13 cellular contexts compared by ENCODE assay signal in the genomic region with DNA sequence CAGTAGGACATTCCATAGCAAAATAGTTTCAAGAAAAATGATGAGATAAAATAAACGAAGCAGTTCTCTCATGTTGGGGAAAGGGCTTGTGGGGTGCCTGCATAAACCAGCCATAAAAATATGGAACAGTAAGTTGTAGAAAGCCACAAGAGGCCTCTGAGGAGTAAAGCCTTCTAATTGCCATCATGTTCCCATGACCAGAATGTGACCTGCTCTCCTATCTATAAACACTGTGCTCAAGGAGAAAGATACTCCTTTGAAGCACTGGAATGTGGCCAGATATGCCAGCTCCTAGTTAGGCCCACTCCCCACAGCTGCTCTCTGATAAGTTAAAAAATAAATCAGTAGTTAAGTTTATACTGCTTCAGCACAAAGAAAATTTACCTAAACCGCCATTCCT.
DNase-seq lines count a peak whose midpoint lies in the region; ATAC-seq lines count a peak whose summit lies in the region.
"Had no signal": no experiment of that assay in that cellular context is flagged by ENCODE, and none has a peak within 500 bp of the region (broad histone marks: within the 10 kb centered on the region; RNA-seq: fewer than 3 reads in every experiment).

No MANE protein-coding gene starts in this region.

- no peak overlapping the region for H4K91ac ChIP-seq in mesenchymal stem cell (ENCODE audit: low read length)

- no peak overlapping the region for H2AFZ ChIP-seq in mesenchymal stem cell (ENCODE audit: low read depth, low read length)

- peak overlapping the region; percentile 3 for H3K9ac ChIP-seq in mesenchymal stem cell (ENCODE audit: low read length)

- no peak for ATAC-seq in stimulated activated naive CD8-positive, alpha-beta T cell treated with anti-CD3 and anti-CD28 coated beads, Interleukin-15, Interleukin-2, amounts not matched to agents 100 U/mL and 50 U/mL, for 24 hours
- ATAC-seq in HG02981 (IDR thresholded peaks at IDR 0.05; ENCODE audit: unreplicated experiment) (no peak), HG03521 (IDR thresholded peaks at IDR 0.05; ENCODE audit: unreplicated experiment) (no peak), HG02970 (IDR thresholded peaks at IDR 0.05; ENCODE audit: low FRiP score, unreplicated experiment) (no peak)
- ATAC-seq: body of pancreas had no signal

- no peak overlapping the region for H3K23ac ChIP-seq in mesenchymal stem cell (ENCODE audit: low read length in 2 of 2)

- 100% methylated on average over 2 of the region's 2 CpGs for WGBS in mesenchymal stem cell

- H2BK120ac ChIP-seq in mesenchymal stem cell (ENCODE audit: low read depth, low read length) = no peak overlapping the region

- H3K14ac ChIP-seq in mesenchymal stem cell (ENCODE audit: low read length in 2 of 2) = no peak overlapping the region

- no peak overlapping the region for H3K4me3 Mint-ChIP-seq in stimulated activated naive CD8-positive, alpha-beta T cell treated with anti-CD3 and anti-CD28 coated beads, Interleukin-15, Interleukin-2, amounts not matched to agents 100 ng/mL and 50 ng/mL, for 24 hours
- no peak overlapping the region for H3K4me3 Mint-ChIP-seq in activated T-helper 2 cell treated with anti-CD3 and anti-CD28 coated beads, Interferon-gamma antibody, Interleukin-2, Interleukin-4, amounts not matched to agents 10 μg/mL and 5 μg/mL and 100 μg/mL, durations not matched to agents 14 hours and 24 hours and 36 hours (ENCODE audit: low read depth)

- peaks cover 4% of the 10 kb centered on the region for H3K4me1 ChIP-seq in mesenchymal stem cell (ENCODE audit: control insufficient read depth, insufficient read depth, low read depth, low read length)
- H3K4me1 ChIP-seq: BE2C had no signal

- peaks cover 30 to 60% of the 10 kb centered on the region in 2 experiments for H3K36me3 ChIP-seq in mesenchymal stem cell (ENCODE audit: control insufficient read depth in 1 of 2, insufficient read depth in 2 of 2, low read depth in 1 of 2, low read length in 2 of 2)

- no peak overlapping the region for H2BK5ac ChIP-seq in mesenchymal stem cell (ENCODE audit: low read depth, low read length, poor library complexity, severe bottlenecking)

- no peak overlapping the region for H3K4me2 ChIP-seq in mesenchymal stem cell (ENCODE audit: low read length, poor library complexity, severe bottlenecking)

- no peak overlapping the region for H2BK15ac ChIP-seq in mesenchymal stem cell (ENCODE audit: low read depth, poor library complexity, severe bottlenecking)

- H3K4me1 Mint-ChIP-seq in stimulated activated naive CD8-positive, alpha-beta T cell treated with anti-CD3 and anti-CD28 coated beads, Interleukin-15, Interleukin-2, amounts not matched to agents 100 ng/mL and 50 ng/mL, for 24 hours (ENCODE audit: low read depth) = peaks cover 23% of the 10 kb centered on the region
- H3K4me1 Mint-ChIP-seq in activated T-helper 2 cell treated with anti-CD3 and anti-CD28 coated beads, Interferon-gamma antibody, Interleukin-2, Interleukin-4, amounts not matched to agents 10 μg/mL and 5 μg/mL and 100 μg/mL, durations not matched to agents 14 hours and 24 hours and 36 hours (ENCODE audit: low read depth) = peaks cover 13% of the 10 kb centered on the region

- no peak overlapping the region for H3K4ac ChIP-seq in mesenchymal stem cell (ENCODE audit: low read depth in 1 of 2, low read length in 2 of 2)

- H3K27ac ChIP-seq in mesenchymal stem cell (ENCODE audit: low read length, poor library complexity, severe bottlenecking) = no peak overlapping the region
- H3K27ac ChIP-seq: body of pancreas had no signal

- H4K8ac ChIP-seq in mesenchymal stem cell (ENCODE audit: low read length) = no peak overlapping the region

- no peaks in the 10 kb centered on the region for H3K9me3 ChIP-seq in mesenchymal stem cell (ENCODE audit: control insufficient read depth, low read length)
- H3K9me3 ChIP-seq: BE2C, body of pancreas had no signal

- no peak overlapping the region for H2BK12ac ChIP-seq in mesenchymal stem cell (ENCODE audit: low read length in 2 of 2)

- peaks cover 50% of the 10 kb centered on the region for H3K36me3 Mint-ChIP-seq in stimulated activated naive CD8-positive, alpha-beta T cell treated with anti-CD3 and anti-CD28 coated beads, Interleukin-15, Interleukin-2, amounts not matched to agents 100 ng/mL and 50 ng/mL, for 24 hours (ENCODE audit: low read depth)
- H3K36me3 Mint-ChIP-seq in activated T-helper 2 cell treated with anti-CD3 and anti-CD28 coated beads, Interferon-gamma antibody, Interleukin-2, Interleukin-4, amounts not matched to agents 10 μg/mL and 5 μg/mL and 100 μg/mL, durations not matched to agents 14 hours and 24 hours and 36 hours (ENCODE audit: low read depth) = peaks cover 57% of the 10 kb centered on the region

- H3K27me3 ChIP-seq in mesenchymal stem cell (ENCODE audit: control insufficient read depth in 1 of 2, insufficient read depth in 1 of 2, low read length in 2 of 2) = no peaks in the 10 kb centered on the region
- H3K27me3 ChIP-seq: BE2C, body of pancreas had no signal

- H2AK5ac ChIP-seq in mesenchymal stem cell (ENCODE audit: low read length, severe bottlenecking) = no peak overlapping the region

- no peak overlapping the region for H3K18ac ChIP-seq in mesenchymal stem cell (ENCODE audit: low read depth in 1 of 2, low read length in 2 of 2)

- peaks cover 22% of the 10 kb centered on the region for H3K79me1 ChIP-seq in mesenchymal stem cell (replicated peaks; ENCODE audit: low read length, poor library complexity, severe bottlenecking)

- H3K27ac Mint-ChIP-seq in stimulated activated naive CD8-positive, alpha-beta T cell treated with anti-CD3 and anti-CD28 coated beads, Interleukin-15, Interleukin-2, amounts not matched to agents 100 ng/mL and 50 ng/mL, for 24 hours = peak overlapping the region; percentile 12
- peak overlapping the region; percentile 42 for H3K27ac Mint-ChIP-seq in activated T-helper 2 cell treated with anti-CD3 and anti-CD28 coated beads, Interferon-gamma antibody, Interleukin-2, Interleukin-4, amounts not matched to agents 10 μg/mL and 5 μg/mL and 100 μg/mL, durations not matched to agents 14 hours and 24 hours and 36 hours

- no peak overlapping the region for H3K4me3 ChIP-seq in mesenchymal stem cell (ENCODE audit: insufficient read depth in 1 of 2, low read depth in 1 of 2, low read length in 2 of 2)
- H3K4me3 ChIP-seq: body of pancreas, lung had no signal

- no peaks in the 10 kb centered on the region for H3K9me3 Mint-ChIP-seq in stimulated activated naive CD8-positive, alpha-beta T cell treated with anti-CD3 and anti-CD28 coated beads, Interleukin-15, Interleukin-2, amounts not matched to agents 100 ng/mL and 50 ng/mL, for 24 hours
- H3K9me3 Mint-ChIP-seq in activated T-helper 2 cell treated with anti-CD3 and anti-CD28 coated beads, Interferon-gamma antibody, Interleukin-2, Interleukin-4, amounts not matched to agents 10 μg/mL and 5 μg/mL and 100 μg/mL, durations not matched to agents 14 hours and 24 hours and 36 hours = no peaks in the 10 kb centered on the region

- no peaks in the 10 kb centered on the region for H3K27me3 Mint-ChIP-seq in stimulated activated naive CD8-positive, alpha-beta T cell treated with anti-CD3 and anti-CD28 coated beads, Interleukin-15, Interleukin-2, amounts not matched to agents 100 ng/mL and 50 ng/mL, for 24 hours
- H3K27me3 Mint-ChIP-seq in activated T-helper 2 cell treated with anti-CD3 and anti-CD28 coated beads, Interferon-gamma antibody, Interleukin-2, Interleukin-4, amounts not matched to agents 10 μg/mL and 5 μg/mL and 100 μg/mL, durations not matched to agents 14 hours and 24 hours and 36 hours (ENCODE audit: low read depth) = no peaks in the 10 kb centered on the region

- intact Hi-C loops in activated T-helper 2 cell treated with anti-CD3 and anti-CD28 coated beads, Interferon-gamma antibody, Interleukin-2, Interleukin-4, amounts not matched to agents 10 μg/mL and 5 μg/mL and 100 μg/mL, durations not matched to agents 14 hours and 24 hours and 36 hours (cut with micrococcal nuclease) = no loop called here

- DNase-seq in stimulated activated naive CD8-positive, alpha-beta T cell treated with anti-CD3 and anti-CD28 coated beads, Interleukin-15, Interleukin-2, amounts not matched to agents 100 U/mL and 50 U/mL, for 24 hours = no peak
- DNase-seq in activated T-helper 2 cell treated with anti-CD3 and anti-CD28 coated beads, Interferon-gamma antibody, Interleukin-2, Interleukin-4, amounts not matched to agents 10 μg/mL and 5 μg/mL and 100 μg/mL, durations not matched to agents 14 hours and 24 hours and 36 hours (ENCODE audit: low spot score) = no peak
- DNase-seq in mesenchymal stem cell = peak; percentile 41
- no peak for DNase-seq in EL
- DNase-seq: BE2C, NCI-H1436 treated with DMSO at 0.1 percent for 48 hours, NCI-H345 had no signal
